29 cellular contexts compared by ENCODE assay signal in genomic region chr1:42806171-42806570, GRCh38. TPM values are rescaled to one million over a fixed set of nuclear protein-coding genes. Genes with fewer than 3 reads are reported as not detected.
DNase-seq lines count a peak whose midpoint lies in the region; ATAC-seq lines count a peak whose summit lies in the region.
"Had no signal": no experiment of that assay in that cellular context is flagged by ENCODE, and none has a peak within 500 bp of the region (broad histone marks: within the 10 kb centered on the region; RNA-seq: fewer than 3 reads in every experiment).

No MANE protein-coding gene starts in this region.

- H3K18ac ChIP-seq in trophoblast cell (ENCODE audit: low read length): no peak overlapping the region

- H3K23ac ChIP-seq in trophoblast cell (ENCODE audit: low read length): no peak overlapping the region

- peak; percentile 52 for DNase-seq in NCI-H82 (lab: John Stamatoyannopoulos, UW)
- DNase-seq in NCI-H82 treated with DMSO at 0.1 percent for 48 hours (lab: John Stamatoyannopoulos, UW; ENCODE audit: unreplicated experiment): no peak
- peak; percentile 9 for DNase-seq in EH (ENCODE audit: low read depth)
- no peak for DNase-seq in T-helper 17 cell
- DNase-seq in trophoblast cell: no peak
- DNase-seq in stimulated activated naive CD8-positive, alpha-beta T cell treated with anti-CD3 and anti-CD28 coated beads, Interleukin-15, amount 100 ng/mL, for 72 hours: no peak
- no peak for DNase-seq in anterior cingulate cortex (lab: John Stamatoyannopoulos, UW)
- DNase-seq: AML-193; CD8-positive, alpha-beta T cell; DMS153; DND-41; GM23248; H9; Karpas-422; NCI-H1092; NCI-H1417 treated with DMSO at 0.1 percent for 48 hours; NCI-H1694 treated with DMSO at 0.1 percent for 48 hours; NCI-H446 treated with DMSO at 0.1 percent for 48 hours; NCI-H748 treated with DMSO at 0.1 percent for 48 hours; Right ventricle myocardium superior; RPMI8226; T-cell had no signal

- H3K4me1 Mint-ChIP-seq in T-helper 17 cell: peaks cover 8% of the 10 kb centered on the region
- no peaks in the 10 kb centered on the region for H3K4me1 Mint-ChIP-seq in stimulated activated naive CD8-positive, alpha-beta T cell treated with anti-CD3 and anti-CD28 coated beads, Interleukin-15, amount 100 ng/mL, for 72 hours
- H3K4me1 Mint-ChIP-seq: H9 had no signal

- H2BK5ac ChIP-seq in trophoblast cell (ENCODE audit: low read depth, low read length, poor library complexity): no peak overlapping the region

- H3K4ac ChIP-seq in trophoblast cell (ENCODE audit: low read depth, low read length): no peak overlapping the region

- H4K12ac ChIP-seq in trophoblast cell (ENCODE audit: low read depth, low read length): no peak overlapping the region

- no peak overlapping the region for H2AK5ac ChIP-seq in trophoblast cell (ENCODE audit: low read length)

- ATAC-seq in T-helper 17 cell (no peak), GM18858 (IDR thresholded peaks at IDR 0.05; ENCODE audit: unreplicated experiment) (no peak)
- no peak for ATAC-seq in stimulated activated naive CD8-positive, alpha-beta T cell treated with anti-CD3 and anti-CD28 coated beads, Interleukin-15, amount 100 ng/mL, for 72 hours
- ATAC-seq: A549; CD8-positive, alpha-beta T cell; HepG2; T-cell had no signal

- no peak overlapping the region for H2AFZ ChIP-seq in trophoblast cell (ENCODE audit: insufficient read depth, low read length, poor library complexity)
- H2AFZ ChIP-seq: GM23248 had no signal

- H3K27me3 ChIP-seq in trophoblast cell (ENCODE audit: insufficient read depth, low read length): no peaks in the 10 kb centered on the region
- H3K27me3 ChIP-seq: BLaER1 treated with 17β-estradiol and CSF1 and Interleukin-3, amounts not matched to agents 10 nM and 100 nM; SJSA1 had no signal

- H4K91ac ChIP-seq in trophoblast cell (ENCODE audit: low read depth, low read length): no peak overlapping the region

- no peak overlapping the region for H3K4me3 ChIP-seq in trophoblast cell (ENCODE audit: low read depth, low read length)
- H3K4me3 ChIP-seq: A549; BLaER1 treated with 17β-estradiol and CSF1 and Interleukin-3, amounts not matched to agents 10 nM and 100 nM; GM23248; SJSA1 had no signal

- peak overlapping the region; percentile 22 for H3K27ac ChIP-seq in trophoblast cell (ENCODE audit: low read depth, low read length)
- H3K27ac ChIP-seq: A549; BLaER1 treated with 17β-estradiol and CSF1 and Interleukin-3, amounts not matched to agents 10 nM and 100 nM; GM23248; SJSA1 had no signal

- no peaks in the 10 kb centered on the region for H3K9me3 ChIP-seq in T-helper 17 cell (ENCODE audit: control insufficient read depth, low read length, poor library complexity, severe bottlenecking)
- H3K9me3 ChIP-seq in trophoblast cell (ENCODE audit: insufficient read depth, low read depth, low read length): no peaks in the 10 kb centered on the region
- H3K9me3 ChIP-seq: A549 had no signal

- H3K14ac ChIP-seq in trophoblast cell (ENCODE audit: low read length): no peak overlapping the region

- H2BK120ac ChIP-seq in trophoblast cell (ENCODE audit: insufficient read depth, low read length, poor library complexity): no peak overlapping the region

- no peak overlapping the region for H3K9ac ChIP-seq in trophoblast cell (ENCODE audit: low read length)
- H3K9ac ChIP-seq: BLaER1 treated with 17β-estradiol and CSF1 and Interleukin-3, amounts not matched to agents 10 nM and 100 nM; GM23248 had no signal

- peaks cover 0 to 6% of the 10 kb centered on the region in 2 experiments for H3K4me1 ChIP-seq in trophoblast cell (ENCODE audit: control insufficient read depth in 1 of 2, insufficient read depth in 2 of 2, low read length in 2 of 2)
- H3K4me1 ChIP-seq: A549, SJSA1 had no signal

- no peaks in the 10 kb centered on the region for H3K79me2 ChIP-seq in trophoblast cell (ENCODE audit: control insufficient read depth, insufficient read depth, low read length, poor library complexity)

- H3K36me3 ChIP-seq in trophoblast cell (ENCODE audit: control insufficient read depth in 1 of 2, insufficient read depth in 2 of 2, low read length in 2 of 2): peaks cover 0 to 2% of the 10 kb centered on the region in 2 experiments

- no peak overlapping the region for H4K8ac ChIP-seq in trophoblast cell (ENCODE audit: low read depth, low read length)

- H3K36me3 Mint-ChIP-seq in T-helper 17 cell (ENCODE audit: low read depth): peaks cover 3% of the 10 kb centered on the region

- H3K27ac Mint-ChIP-seq in T-helper 17 cell: peak overlapping the region; percentile 16
- H3K27ac Mint-ChIP-seq in stimulated activated naive CD8-positive, alpha-beta T cell treated with anti-CD3 and anti-CD28 coated beads, Interleukin-15, amount 100 ng/mL, for 72 hours: no peak overlapping the region
- H3K27ac Mint-ChIP-seq: CD8-positive, alpha-beta T cell; H9; T-helper 2 cell treated with Interferon-gamma antibody and Interleukin-4, amounts not matched to agents 5 μg/mL and 100 μg/mL, for 36 hours had no signal

- H3K27me3 Mint-ChIP-seq in T-helper 17 cell: no peaks in the 10 kb centered on the region
- H3K27me3 Mint-ChIP-seq in stimulated activated naive CD8-positive, alpha-beta T cell treated with anti-CD3 and anti-CD28 coated beads, Interleukin-15, amount 100 ng/mL, for 72 hours: no peaks in the 10 kb centered on the region
- H3K27me3 Mint-ChIP-seq: T-cell had no signal

- no peaks in the 10 kb centered on the region for H3K9me3 Mint-ChIP-seq in stimulated activated naive CD8-positive, alpha-beta T cell treated with anti-CD3 and anti-CD28 coated beads, Interleukin-15, amount 100 ng/mL, for 72 hours
- H3K9me3 Mint-ChIP-seq: CD8-positive, alpha-beta T cell; T-cell; T-helper 2 cell treated with Interferon-gamma antibody and Interleukin-4, amounts not matched to agents 5 μg/mL and 100 μg/mL, for 36 hours had no signal

- no peak overlapping the region for H3K4me3 Mint-ChIP-seq in T-helper 17 cell
- no peak overlapping the region for H3K4me3 Mint-ChIP-seq in stimulated activated naive CD8-positive, alpha-beta T cell treated with anti-CD3 and anti-CD28 coated beads, Interleukin-15, amount 100 ng/mL, for 72 hours
- H3K4me3 Mint-ChIP-seq: CD8-positive, alpha-beta T cell; H9; T-cell; T-helper 2 cell treated with Interferon-gamma antibody and Interleukin-4, amounts not matched to agents 5 μg/mL and 100 μg/mL, for 36 hours had no signal

- no peak overlapping the region for H2BK12ac ChIP-seq in trophoblast cell (ENCODE audit: low read length)

- no peaks in the 10 kb centered on the region for H3K79me1 ChIP-seq in trophoblast cell (ENCODE audit: low read length)

- no peak overlapping the region for H3K4me2 ChIP-seq in trophoblast cell (ENCODE audit: low read length)
- H3K4me2 ChIP-seq: A549; BLaER1 treated with 17β-estradiol and CSF1 and Interleukin-3, amounts not matched to agents 10 nM and 100 nM had no signal

RNA-seq across cellular contexts. Expression of gene ERMAP, which starts 10.8 kb away (rescaled TPM):
- 1 to 10 TPM; 6.4 to 8.9 TPM for total RNA-seq in T-helper 17 cell
- polyA plus RNA-seq in trophoblast cell (2013): 2.9 and 3.2 TPM in 2 replicates

RNA-seq across cellular contexts. Expression of gene SVBP, which starts 11.0 kb away (rescaled TPM):
- 10 to 100 TPM; 16.9 to 18.8 TPM for total RNA-seq in T-helper 17 cell
- polyA plus RNA-seq in trophoblast cell (2013): 47.5 and 50.1 TPM in 2 replicates

RNA-seq across cellular contexts. Expression of gene TMEM269, which starts 21.4 kb away (rescaled TPM):
- total RNA-seq in T-helper 17 cell: under 1 TPM; 0.42 to 0.47 TPM
- 0.18 and 0.25 TPM in 2 replicates for polyA plus RNA-seq in trophoblast cell (2013)
- total RNA-seq: GM23248, HT1080, Right ventricle myocardium superior, SJSA1 had no signal
- polyA plus RNA-seq: GM23248 had no signal

RNA-seq across cellular contexts. Expression of gene C1orf50, which starts 39.1 kb away (rescaled TPM):
- total RNA-seq in T-helper 17 cell: 10 to 100 TPM; 14.8 to 15.5 TPM
- 1.8 and 3.0 TPM in 2 replicates for polyA plus RNA-seq in trophoblast cell (2013)

RNA-seq across cellular contexts. Expression of gene P3H1, which starts 39.3 kb away (rescaled TPM):
- total RNA-seq in T-helper 17 cell: 10 to 100 TPM; 22.5 to 26.7 TPM
- polyA plus RNA-seq in trophoblast cell (2013): 72.4 and 74.8 TPM in 2 replicates

Comparison
In these comparisons a context has a peak if more than half of its experiments do, and no peak if none do; other contexts are left out.
1. DNase-seq: peak in NCI-H82 (single experiment) and EH (single experiment); none in NCI-H82 treated with DMSO at 0.1 percent for 48 hours (single experiment), T-helper 17 cell (0 of 3), trophoblast cell (0 of 2), stimulated activated naive CD8-positive, alpha-beta T cell treated with anti-CD3 and anti-CD28 coated beads, Interleukin-15, amount 100 ng/mL, for 72 hours (0 of 2) and anterior cingulate cortex (0 of 58).